ENCODE assay signal across 20 cellular contexts in the genomic region with DNA sequence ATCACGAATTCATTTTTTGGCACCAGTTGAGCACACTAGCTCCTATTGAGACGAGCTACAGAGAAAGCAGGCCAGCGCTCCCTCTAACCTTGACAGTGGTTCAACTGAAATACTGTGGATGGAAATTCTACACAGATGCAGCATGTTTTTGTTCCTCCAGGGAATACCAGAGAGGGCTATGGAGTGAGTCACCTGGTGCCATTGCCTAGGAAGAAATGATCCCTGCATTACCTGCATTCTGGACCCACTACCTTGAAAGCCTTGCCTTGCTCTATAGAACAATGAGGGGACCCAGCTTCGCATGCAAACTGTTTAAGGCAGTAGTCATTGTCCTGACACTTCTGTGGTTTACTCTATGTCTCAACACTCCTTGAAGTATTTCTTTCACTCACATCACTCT.
A peak's percentile ranks its signal among the peaks of the same experiment; 100 is the strongest.
DNase-seq lines count a peak whose midpoint lies in the region; ATAC-seq and TF ChIP-seq lines count a peak whose summit lies in the region.
"Had no signal": no experiment of that assay in that cellular context is flagged by ENCODE, and none has a peak within 500 bp of the region (broad histone marks: within the 10 kb centered on the region; RNA-seq: fewer than 3 reads in every experiment).

No MANE protein-coding gene starts in this region.

- CTCF ChIA-PET in Panc1 (lab: Charles Lee) = no interaction called here

- intact Hi-C loops in Panc1 (cut with micrococcal nuclease; ENCODE audit: unreplicated experiment) (loop anchor here (10.0 kb wide), 1 partner anchor 824 kb away; no protein-coding TSS in a partner anchor), dorsolateral prefrontal cortex (cut with DNase I) (loop anchor here (5.0 kb wide), 2 partner anchors 273 to 348 kb away; no protein-coding TSS in a partner anchor)

- no TSS peak for BruUV-seq in Panc1 (replicated peaks; lab: Mats Ljungman, UMichigan)

- H3K9me2 ChIP-seq in GM23338 (ENCODE audit: insufficient read depth) = no peaks in the 10 kb centered on the region

- no peak overlapping the region for H2AFZ ChIP-seq in GM23338

- no peaks in the 10 kb centered on the region for H3F3A ChIP-seq in GM23338 (replicated peaks; ENCODE audit: low read depth)

- no peaks in the 10 kb centered on the region for H3K27me3 Mint-ChIP-seq in GM23338 (ENCODE audit: insufficient read depth, low read depth, poor library complexity)
- H3K27me3 Mint-ChIP-seq: activated T-helper 17 cell treated with anti-CD3 and anti-CD28 coated beads, Interleukin-2, amount 50 U/mL, for 72 hours had no signal

- H3K4me2 ChIP-seq in GM23338 = no peak overlapping the region

- H3K9me3 Mint-ChIP-seq in GM23338 = no peaks in the 10 kb centered on the region
- H3K9me3 Mint-ChIP-seq: activated T-helper 17 cell treated with anti-CD3 and anti-CD28 coated beads, Interleukin-2, amount 50 U/mL, for 72 hours; HFFc6; natural killer cell treated with Interleukin-12 subunit alpha and Interleukin-12 subunit beta and Interleukin-15 and Interleukin-18, amount 100 ng/mL, for 72 hours had no signal

- H3K4me3 Mint-ChIP-seq in GM23338 = no peak overlapping the region
- H3K4me3 Mint-ChIP-seq: activated T-helper 17 cell treated with anti-CD3 and anti-CD28 coated beads, Interleukin-2, amount 50 U/mL, for 72 hours; HFFc6; natural killer cell treated with Interleukin-12 subunit alpha and Interleukin-12 subunit beta and Interleukin-15 and Interleukin-18, amount 100 ng/mL, for 72 hours had no signal

- DNase-seq in GM23338 (ENCODE audit: low spot score) = peak; percentile 51
- no peak for DNase-seq in Panc1 (ENCODE audit: low read depth, low spot score)
- DNase-seq in epithelial cell of esophagus (ENCODE audit: low read depth) = peak; percentile 65
- peak; percentile 88 for DNase-seq in kidney tubule cell (ENCODE audit: low spot score)
- no peak for DNase-seq in hypothalamus (lab: John Stamatoyannopoulos, UW)
- no peak for DNase-seq in SKM-1 treated with dmso at 0.1 percent for 144 hours (lab: John Stamatoyannopoulos, UW; ENCODE audit: unreplicated experiment)
- no peak for DNase-seq in dorsolateral prefrontal cortex
- DNase-seq: activated CD8-positive, alpha-beta memory T cell treated with anti-CD3 and anti-CD28 coated beads for 24 hours; amygdala; HFFc6; Karpas-422; NCI-H146; NCI-H446 treated with DMSO at 0.1 percent for 48 hours had no signal

- no peaks in the 10 kb centered on the region for H4K20me1 ChIP-seq in GM23338 (replicated peaks; ENCODE audit: insufficient read depth)

- TF ChIP-seq CTCF in GM23338 (conservative IDR thresholded peaks at IDR 0.05; ENCODE audit: low read depth in 2 of 2) (no peak), Panc1 (IDR thresholded peaks at IDR 0.05) (no peak), epithelial cell of esophagus (IDR thresholded peaks at IDR 0.05; ENCODE audit: insufficient read depth, low read depth, low read length, missing control alignments) (no peak), dorsolateral prefrontal cortex (IDR thresholded peaks at IDR 0.05 in 54 of 56, conservative IDR thresholded peaks at IDR 0.05 in 2 of 56; ENCODE audit: low read depth in 1 of 56, partially characterized antibody in 56 of 56) (no peak)

- POLR2A ChIA-PET in Panc1 (lab: Charles Lee) = no interaction called here

- no peaks in the 10 kb centered on the region for H3K9me3 ChIP-seq in Panc1 (ENCODE audit: control insufficient read depth, insufficient read depth, low read depth, low read length)
- H3K9me3 ChIP-seq: Caco-2 had no signal

- no peaks in the 10 kb centered on the region for H3K27me3 ChIP-seq in GM23338 (ENCODE audit: insufficient read depth)
- no peaks in the 10 kb centered on the region for H3K27me3 ChIP-seq in Panc1 (ENCODE audit: control insufficient read depth, insufficient read depth, low read length)
- H3K27me3 ChIP-seq in dorsolateral prefrontal cortex = peaks cover 0 to 3% (median 0%) of the 10 kb centered on the region in 45 donors

- no peak overlapping the region for H3K27ac Mint-ChIP-seq in GM23338
- H3K27ac Mint-ChIP-seq: activated T-helper 17 cell treated with anti-CD3 and anti-CD28 coated beads, Interleukin-2, amount 50 U/mL, for 72 hours; HFFc6; natural killer cell treated with Interleukin-12 subunit alpha and Interleukin-12 subunit beta and Interleukin-15 and Interleukin-18, amount 100 ng/mL, for 72 hours had no signal

- H3K4me3 ChIP-seq in GM23338 = no peak overlapping the region
- no peak overlapping the region for H3K4me3 ChIP-seq in Panc1 (ENCODE audit: low read depth in 2 of 2, low read length in 2 of 2)
- no peak overlapping the region for H3K4me3 ChIP-seq in epithelial cell of esophagus (ENCODE audit: low read length)
- H3K4me3 ChIP-seq in dorsolateral prefrontal cortex = no peak overlapping the region
- H3K4me3 ChIP-seq: coronary artery had no signal

- in situ Hi-C loops in Panc1 (cut with HindIII; ENCODE audit: low pct_unique_long_range_greater_than_20kb, low sequenced_read_pairs) = no loop called here

- no peaks in the 10 kb centered on the region; the same call in 2 of the 3 replicates for H3K4me1 Mint-ChIP-seq in GM23338
- H3K4me1 Mint-ChIP-seq: activated T-helper 17 cell treated with anti-CD3 and anti-CD28 coated beads, Interleukin-2, amount 50 U/mL, for 72 hours had no signal

- H3K4me1 ChIP-seq in GM23338 (ENCODE audit: insufficient read depth) = no peaks in the 10 kb centered on the region
- no peaks in the 10 kb centered on the region for H3K4me1 ChIP-seq in Panc1 (ENCODE audit: control insufficient read depth, insufficient read depth, low read length)
- H3K4me1 ChIP-seq: Caco-2 had no signal

- ATAC-seq in GM23338 (peak; percentile 72), Panc1 (0 out of 2 replicates have a peak, but pooled peaks have one; percentile 30), HG03571 (IDR thresholded peaks at IDR 0.05; ENCODE audit: unreplicated experiment) (no peak)
- ATAC-seq: activated T-helper 17 cell treated with anti-CD3 and anti-CD28 coated beads, Interleukin-2, amount 50 U/mL, for 72 hours; natural killer cell treated with Interleukin-12 subunit alpha and Interleukin-12 subunit beta and Interleukin-15 and Interleukin-18, amount 100 ng/mL, for 72 hours had no signal

- H3K36me3 ChIP-seq in GM23338 (ENCODE audit: insufficient read depth) (no peaks in the 10 kb centered on the region), Panc1 (ENCODE audit: control insufficient read depth, insufficient read depth, low read length) (no peaks in the 10 kb centered on the region)

- no peak overlapping the region for H3K27ac ChIP-seq in GM23338 (ENCODE audit: low read depth)
- H3K27ac ChIP-seq in Panc1 (ENCODE audit: low read length) = no peak overlapping the region
- no peak overlapping the region for H3K27ac ChIP-seq in dorsolateral prefrontal cortex
- H3K27ac ChIP-seq: coronary artery, epithelial cell of prostate, VCaP had no signal

- H3K36me3 Mint-ChIP-seq in GM23338 (ENCODE audit: low read depth) = no peaks in the 10 kb centered on the region
- H3K36me3 Mint-ChIP-seq: natural killer cell treated with Interleukin-12 subunit alpha and Interleukin-12 subunit beta and Interleukin-15 and Interleukin-18, amount 100 ng/mL, for 72 hours had no signal

- H3K79me2 ChIP-seq in GM23338 (replicated peaks; ENCODE audit: insufficient read depth) = no peaks in the 10 kb centered on the region

Comparison
In these comparisons a context has a peak if more than half of its experiments do, and no peak if none do; other contexts are left out.
1. DNase-seq: peak in GM23338 (single experiment), epithelial cell of esophagus (single experiment) and kidney tubule cell (single experiment); none in Panc1 (single experiment), hypothalamus (0 of 51), SKM-1 treated with dmso at 0.1 percent for 144 hours (single experiment) and dorsolateral prefrontal cortex (0 of 10).